8 cellular contexts compared by ENCODE assay signal in the genomic region with DNA sequence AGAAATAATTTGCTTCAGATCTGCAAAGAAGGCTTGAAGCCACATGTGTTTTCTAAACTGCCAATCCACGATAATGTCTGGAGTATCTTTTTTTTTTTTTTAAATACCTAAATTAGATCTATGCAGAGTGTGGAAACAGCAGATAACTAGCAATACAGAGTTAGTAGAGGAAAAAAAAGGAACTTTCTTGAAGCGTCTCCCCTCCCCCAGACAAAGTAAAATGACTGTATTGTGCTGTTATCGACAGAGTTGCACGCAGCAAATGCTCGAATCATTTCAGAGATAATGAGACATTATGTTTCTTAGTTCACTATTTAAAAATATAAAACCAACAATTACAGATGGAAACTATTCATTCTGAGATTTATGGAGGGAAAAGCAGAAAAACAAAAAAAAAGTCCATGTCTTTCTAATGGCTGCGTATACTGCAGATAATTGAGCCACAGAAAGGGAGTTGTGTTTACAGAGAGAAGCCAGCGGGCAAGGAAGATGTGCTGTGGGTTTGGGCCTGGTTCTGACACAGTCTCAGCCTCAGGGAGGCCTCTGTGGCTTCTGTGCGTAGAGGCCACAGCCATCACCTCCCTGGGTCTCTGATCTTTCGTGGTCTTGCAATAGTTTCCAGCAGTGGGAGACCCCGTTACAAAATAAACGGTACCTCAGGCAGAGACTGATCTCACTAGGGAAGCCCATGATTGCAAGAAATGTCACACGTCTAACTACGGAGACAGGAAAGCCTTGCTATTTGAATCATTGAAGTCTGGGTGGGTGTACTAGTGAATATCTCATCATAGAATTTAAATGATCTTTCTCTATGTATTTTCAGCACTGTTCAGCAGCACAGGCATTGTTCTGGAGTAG. TPM values are rescaled to one million over a fixed set of nuclear protein-coding genes. Genes with fewer than 3 reads are reported as not detected.
DNase-seq lines count a peak whose midpoint lies in the region; ATAC-seq, FAIRE-seq and TF ChIP-seq lines count a peak whose summit lies in the region.

No MANE protein-coding gene starts in this region.

- H3K36me3 ChIP-seq in right atrium auricular region: no peaks in the 10 kb centered on the region

- H3K9me3 ChIP-seq in right atrium auricular region: no peaks in the 10 kb centered on the region

- no peak for ATAC-seq in Right ventricle myocardium superior (ENCODE audit: poor library complexity)
- ATAC-seq in GM21360 (IDR thresholded peaks at IDR 0.05; ENCODE audit: unreplicated experiment): no peak

- TF ChIP-seq CTCF in right atrium auricular region (IDR thresholded peaks at IDR 0.05) (no peak), fibroblast of pulmonary artery (IDR thresholded peaks at IDR 0.05; ENCODE audit: low read length, missing control alignments) (no peak)

- intact Hi-C loops in Right ventricle myocardium superior (cut with DNase I): no loop called here

- DNase-seq in right atrium auricular region (ENCODE audit: low spot score) (no peak), Right ventricle myocardium superior (no peak), fibroblast of pulmonary artery (ENCODE audit: low read depth) (peak; percentile 63), GM19239 (ENCODE audit: insufficient read length, low spot score) (no peak), LoVo (ENCODE audit: low spot score) (no peak)
- peak; percentile 69 for DNase-seq in activated CD8-positive, alpha-beta memory T cell treated with anti-CD3 and anti-CD28 coated beads, Interleukin-2, amount 50 U/mL, for 4 hours
- peak; percentile 75 for DNase-seq in stimulated activated CD4-positive, alpha-beta T cell treated with anti-CD3 and anti-CD28 coated beads, Interleukin-15, amount 100 ng/mL, for 24 hours

- H3K27me3 ChIP-seq in right atrium auricular region: no peaks in the 10 kb centered on the region

- peak overlapping the region; percentile 83 to 96 for H3K27ac ChIP-seq in right atrium auricular region

- H3K4me3 ChIP-seq in right atrium auricular region (no peak overlapping the region), fibroblast of pulmonary artery (replicated peaks; ENCODE audit: low read depth, low read length) (no peak overlapping the region)

- H3K4me1 ChIP-seq in right atrium auricular region: peaks cover 0 to 66% of the 10 kb centered on the region in 2 donors

- FAIRE-seq in GM19239 (lab: Jason Lieb, UNC): no peak

RNA-seq across cellular contexts. Expression of a gene that starts 19.1 kb away (rescaled TPM):
- total RNA-seq in right atrium auricular region: 10 to 100 TPM; 29.1 to 44.7 TPM
- 60.2 TPM for total RNA-seq in Right ventricle myocardium superior

Comparison
In these comparisons a context has a peak if more than half of its experiments do, and no peak if none do; other contexts are left out.
1. DNase-seq: peak in activated CD8-positive, alpha-beta memory T cell treated with anti-CD3 and anti-CD28 coated beads, Interleukin-2, amount 50 U/mL, for 4 hours (single experiment), fibroblast of pulmonary artery (single experiment) and stimulated activated CD4-positive, alpha-beta T cell treated with anti-CD3 and anti-CD28 coated beads, Interleukin-15, amount 100 ng/mL, for 24 hours (single experiment); none in right atrium auricular region (single experiment), Right ventricle myocardium superior (single experiment), GM19239 (single experiment) and LoVo (single experiment).